ENCODE assay signal across 29 cellular contexts in genomic region chr20:19860742-19861141, GRCh38.
DNase-seq lines count a peak whose midpoint lies in the region; ATAC-seq, FAIRE-seq and TF ChIP-seq lines count a peak whose summit lies in the region.
"Had no signal": no experiment of that assay in that cellular context is flagged by ENCODE, and none has a peak within 500 bp of the region (broad histone marks: within the 10 kb centered on the region; RNA-seq: fewer than 3 reads in every experiment).

No MANE protein-coding gene starts in this region.

- H3K9me3 ChIP-seq in GM12878 (replicated peaks; ENCODE audit: control insufficient read depth, insufficient read depth, low read length) (no peaks in the 10 kb centered on the region), right lobe of liver (no peaks in the 10 kb centered on the region)
- H3K9me3 ChIP-seq: HAP-1, lower lobe of right lung had no signal

- no peak overlapping the region for H3K27ac Mint-ChIP-seq in activated naive CD4-positive, alpha-beta T cell treated with anti-CD3 and anti-CD28 coated beads, Interleukin-2, amount 50 U/mL, for 72 hours
- H3K27ac Mint-ChIP-seq: activated CD4-positive, alpha-beta T cell treated with anti-CD3 and anti-CD28 coated beads for 36 hours; activated CD8-positive, alpha-beta T cell treated with anti-CD3 and anti-CD28 coated beads, Interleukin-2, amount 10 ng/mL, durations not matched to agents 7 days and 5 days; T-helper 17 cell had no signal

- intact Hi-C loops in GM12878 (cut with micrococcal nuclease; ENCODE audit: unreplicated experiment) (loop anchor here (1.0 to 2.0 kb wide), 2 partner anchors 46 to 54 kb away; no protein-coding TSS in a partner anchor), right lobe of liver (cut with DNase I) (no loop called here)

- POLR2A ChIA-PET in GM12878 (lab: Charles Lee), result interaction anchor here (0.5 to 0.6 kb wide), 2 partner anchors 40 to 165 kb away, joined by 3 to 5 read pairs; no protein-coding TSS in a partner anchor

- no peak overlapping the region for H3K4me3 ChIP-seq in GM12878
- H3K4me3 ChIP-seq in right lobe of liver, result no peak overlapping the region
- H3K4me3 ChIP-seq: HAP-1, lower lobe of right lung had no signal

- H3K9ac ChIP-seq in GM12878 (ENCODE audit: control insufficient read depth, insufficient read depth, low read length), result no peak overlapping the region
- H3K9ac ChIP-seq: parathyroid adenoma had no signal

- CTCF ChIA-PET in GM12878 (lab: Yijun Ruan, JAX), result interaction anchor here (0.9 kb wide), 1 partner anchor 40 kb away, joined by 3 read pairs; no protein-coding TSS in a partner anchor

- WGBS in GM12878 (ENCODE audit: insufficient coverage, insufficient replicate concordance, low lambda C conversion rate, missing lambda C conversion rate), result 4% methylated on average over 2 of the region's 2 CpGs
- WGBS in right lobe of liver (ENCODE audit: insufficient coverage, low coverage, low lambda C conversion rate, missing lambda C conversion rate), result 27% methylated on average over 2 of the region's 2 CpGs

- RAD21 ChIA-PET in GM12878 (lab: Charles Lee; ENCODE audit: unreplicated experiment), result interaction anchor here (1.1 kb wide), 1 partner anchor 124 kb away, joined by 3 read pairs; no protein-coding TSS in a partner anchor

- no peak for TF ChIP-seq RAD21 in GM12878 (IDR thresholded peaks at IDR 0.05; ENCODE audit: insufficient read depth, low read depth, low read length)

- no peak for FAIRE-seq in GM12878 (lab: Jason Lieb, UNC)
- FAIRE-seq: A204.1, endothelial cell of umbilical vein, G401.6, islet of Langerhans had no signal

- H3K36me3 Mint-ChIP-seq in activated naive CD4-positive, alpha-beta T cell treated with anti-CD3 and anti-CD28 coated beads, Interleukin-2, amount 50 U/mL, for 72 hours, result no peaks in the 10 kb centered on the region
- H3K36me3 Mint-ChIP-seq: CD4-positive, alpha-beta memory T cell had no signal

- H3K27ac ChIP-seq in GM12878 (ENCODE audit: control insufficient read depth, insufficient read depth), result no peak overlapping the region
- H3K27ac ChIP-seq in right lobe of liver, result peak overlapping the region in 1 of 3 donors; percentile 20
- H3K27ac ChIP-seq: lower lobe of right lung, parathyroid adenoma, RWPE1 had no signal

- no peaks in the 10 kb centered on the region for H3K79me2 ChIP-seq in GM12878 (ENCODE audit: control insufficient read depth, insufficient read depth, low read length)
- H3K79me2 ChIP-seq: parathyroid adenoma had no signal

- H3K4me1 ChIP-seq in GM12878 (ENCODE audit: control insufficient read depth, insufficient read depth, low read length) (no peaks in the 10 kb centered on the region), right lobe of liver (peaks cover 0 to 42% (median 7%) of the 10 kb centered on the region in 4 donors)
- H3K4me1 ChIP-seq: HAP-1 had no signal

- no peak overlapping the region for H2AFZ ChIP-seq in GM12878 (ENCODE audit: control insufficient read depth, low read depth, low read length)
- H2AFZ ChIP-seq: parathyroid adenoma had no signal

- no peak overlapping the region for H3K4me2 ChIP-seq in GM12878 (ENCODE audit: control insufficient read depth, insufficient read depth)

- H3K9me3 Mint-ChIP-seq in activated naive CD4-positive, alpha-beta T cell treated with anti-CD3 and anti-CD28 coated beads, Interleukin-2, amount 50 U/mL, for 72 hours, result peaks cover 9 to 12% of the 10 kb centered on the region in 2 donors

- TF ChIP-seq CTCF in GM12878 (IDR thresholded peaks at IDR 0.05 in 2 of 3, conservative IDR thresholded peaks at IDR 0.05 in 1 of 3; ENCODE audit: control insufficient read depth in 2 of 3, extremely low read depth in 1 of 3, insufficient read depth in 1 of 3, low read depth in 3 of 3, low read length in 3 of 3) (no peak), right lobe of liver (IDR thresholded peaks at IDR 0.05) (no peak)

- in situ Hi-C loops in GM12878 (cut with MboI), result no loop called here

- H3K27me3 ChIP-seq in GM12878 (replicated peaks in 1 of 2; ENCODE audit: control insufficient read depth in 2 of 2, insufficient read depth in 2 of 2, low read length in 1 of 2), result no peaks in the 10 kb centered on the region
- no peaks in the 10 kb centered on the region for H3K27me3 ChIP-seq in right lobe of liver

- no TSS peak for BruUV-seq in GM12878 (replicated peaks; lab: Mats Ljungman, UMichigan)

- TF ChIP-seq POLR2A in GM12878 (IDR thresholded peaks at IDR 0.05; ENCODE audit: low read depth, low read length), result no peak
- no peak for TF ChIP-seq POLR2A in right lobe of liver (IDR thresholded peaks at IDR 0.05)

- DNase-seq in activated naive CD4-positive, alpha-beta T cell treated with anti-CD3 and anti-CD28 coated beads, Interleukin-2, amount 50 U/mL, for 72 hours (ENCODE audit: low spot score in 2 of 2), result no peak
- no peak for DNase-seq in activated naive CD4-positive, alpha-beta T cell treated with anti-CD3 and anti-CD28 coated beads, Interleukin-2, amount 50 U/mL, for 16 hours
- DNase-seq in GM12878 (ENCODE audit: low read depth, low spot score) (peak; percentile 21), right lobe of liver (no peak), NCI-H446 treated with DMSO at 0.1 percent for 48 hours (lab: John Stamatoyannopoulos, UW) (no peak), cortex of kidney (lab: John Stamatoyannopoulos, UW) (no peak), NCI-H2227 (lab: John Stamatoyannopoulos, UW; ENCODE audit: unreplicated experiment) (no peak)
- DNase-seq: activated CD4-positive, alpha-beta T cell treated with anti-CD3 and anti-CD28 coated beads for 36 hours; activated CD8-positive, alpha-beta T cell treated with anti-CD3 and anti-CD28 coated beads, Interleukin-2, amount 10 ng/mL, durations not matched to agents 7 days and 5 days; activated gamma-delta T cell; activated T-cell treated with anti-CD3 and anti-CD28 coated beads for 4 hours; CD4-positive, alpha-beta memory T cell; cerebellar nuclear complex; DMS53; Karpas-422; lower lobe of right lung; NCI-H1436 treated with DMSO at 0.1 percent for 48 hours; NCI-H82; right cardiac atrium; stimulated activated CD4-positive, alpha-beta T cell treated with anti-CD3 and anti-CD28 coated beads, Interleukin-2, amount 100 ng/mL, for 48 hours; T-helper 17 cell had no signal

- H4K20me1 ChIP-seq in GM12878 (ENCODE audit: control insufficient read depth, insufficient read depth), result no peaks in the 10 kb centered on the region

- ATAC-seq in activated naive CD4-positive, alpha-beta T cell treated with anti-CD3 and anti-CD28 coated beads, Interleukin-2, amount 50 U/mL, for 72 hours, result peak; percentile 28 to 69
- ATAC-seq in GM12878 (peak; percentile 93), right lobe of liver (peak in 3 of 4 donors; percentile 39 to 75 (median 62)), GM21528 (IDR thresholded peaks at IDR 0.05; ENCODE audit: low FRiP score, unreplicated experiment) (no peak)
- ATAC-seq: activated CD4-positive, alpha-beta T cell treated with anti-CD3 and anti-CD28 coated beads for 36 hours; activated CD8-positive, alpha-beta T cell treated with anti-CD3 and anti-CD28 coated beads, Interleukin-2, amount 10 ng/mL, durations not matched to agents 7 days and 5 days; lower lobe of right lung; right cardiac atrium; T-helper 17 cell had no signal

- TF ChIP-seq EP300 in GM12878 (IDR thresholded peaks at IDR 0.05; ENCODE audit: borderline replicate concordance in 1 of 2, control insufficient read depth in 1 of 2, low read depth in 2 of 2, low read length in 2 of 2), result peak in 1 of 2 experiments; percentile 30; a peak in 2 of 4 replicates

- SMC1A ChIA-PET in GM12878 (lab: Charles Lee; ENCODE audit: uncharacterized antibody, unreplicated experiment), result interaction anchor here (0.7 to 1.4 kb wide), 5 partner anchors 27 to 74 kb away, joined by 3 to 6 read pairs (median 4); no protein-coding TSS in a partner anchor

- H3K36me3 ChIP-seq in GM12878 (ENCODE audit: control insufficient read depth in 2 of 2, insufficient read depth in 2 of 2, low read length in 1 of 2) (no peaks in the 10 kb centered on the region), right lobe of liver (no peaks in the 10 kb centered on the region)
- H3K36me3 ChIP-seq: HAP-1, lower lobe of right lung had no signal

TF ChIP-seq in GM12878, 131 proteins besides CTCF, POLR2A, EP300 and RAD21 (continues in another document):
- TF ChIP-seq MEF2A (IDR thresholded peaks at IDR 0.05; ENCODE audit: insufficient read depth, low read depth, low read length) (no peak), TARDBP (IDR thresholded peaks at IDR 0.05; ENCODE audit: borderline replicate concordance) (no peak), DPF2 (IDR thresholded peaks at IDR 0.05) (peak; percentile 85), E4F1 (IDR thresholded peaks at IDR 0.05; ENCODE audit: borderline replicate concordance, partially characterized antibody) (no peak), IRF3 (IDR thresholded peaks at IDR 0.05) (no peak), STAT1 (conservative IDR thresholded peaks at IDR 0.05) (no peak), MEF2B (IDR thresholded peaks at IDR 0.05; ENCODE audit: partially characterized antibody, poor library complexity, severe bottlenecking) (no peak), SMAD5 (IDR thresholded peaks at IDR 0.05; ENCODE audit: low read depth) (no peak), POLR2AphosphoS5 (IDR thresholded peaks at IDR 0.05; ENCODE audit: low read length) (no peak), ZSCAN29 (IDR thresholded peaks at IDR 0.05) (no peak)
